ENCODE assay signal across 39 cellular contexts in genomic region chr7:41152179-41152678, GRCh38.
"Had no signal": no experiment of that assay in that cellular context is flagged by ENCODE, and none has a peak within 500 bp of the region (broad histone marks: within the 10 kb centered on the region; RNA-seq: fewer than 3 reads in every experiment).

No MANE protein-coding gene starts in this region.

- H3K4me1 ChIP-seq: adrenal gland, ascending aorta, body of pancreas, breast epithelium had no signal

- H3K4me3 ChIP-seq: adrenal gland, ascending aorta, body of pancreas, breast epithelium, cardiac muscle cell had no signal

- H3K4me3 Mint-ChIP-seq: activated naive CD4-positive, alpha-beta T cell treated with anti-CD3 and anti-CD28 coated beads for 36 hours; activated naive CD4-positive, alpha-beta T cell treated with anti-CD3 and anti-CD28 coated beads, Interleukin-2, amount 10 ng/mL, durations not matched to agents 7 days and 5 days; activated naive CD4-positive, alpha-beta T cell treated with anti-CD3 and anti-CD28 coated beads, Interleukin-2, amount 50 U/mL, for 24 hours; activated naive CD8-positive, alpha-beta T cell; activated naive CD8-positive, alpha-beta T cell treated with anti-CD3 and anti-CD28 coated beads for 36 hours; activated naive CD8-positive, alpha-beta T cell treated with anti-CD3 and anti-CD28 coated beads, Interleukin-2, amount 10 ng/mL, durations not matched to agents 7 days and 5 days; activated naive CD8-positive, alpha-beta T cell treated with anti-CD3 and anti-CD28 coated beads, Interleukin-2, amount 50 U/mL, for 24 hours; activated T-cell treated with anti-CD3 and anti-CD28 coated beads, Interleukin-2, amount 50 U/mL, for 24 hours; activated T-cell treated with anti-CD3 and anti-CD28 coated beads, Interleukin-2, amount 50 U/mL, for 4 hours; activated T-cell treated with anti-CD3 and anti-CD28 coated beads, Interleukin-2, amount 50 U/mL, for 72 hours; activated T-helper 1 cell treated with anti-CD3 and anti-CD28 coated beads, Interleukin-12 subunit alpha, Interleukin-12 subunit beta, Interleukin-2, Interleukin-4 antibody, amounts not matched to agents 30 ng/mL and 10 ng/mL and 1 ng/mL, durations not matched to agents 14 hours and 24 hours and 36 hours; activated T-helper 17 cell treated with anti-CD3 and anti-CD28 coated beads, Interleukin-2, amount 50 U/mL, for 72 hours; brain; central memory CD8-positive, alpha-beta T cell had no signal

- H3K27me3 ChIP-seq: adrenal gland, ascending aorta, body of pancreas, brain microvascular endothelial cell, breast epithelium, cardiac muscle cell had no signal

- H3K4me1 Mint-ChIP-seq: activated naive CD4-positive, alpha-beta T cell treated with anti-CD3 and anti-CD28 coated beads, Interleukin-2, amount 10 ng/mL, durations not matched to agents 7 days and 5 days; activated naive CD4-positive, alpha-beta T cell treated with anti-CD3 and anti-CD28 coated beads, Interleukin-2, amount 50 U/mL, for 24 hours; activated naive CD8-positive, alpha-beta T cell treated with anti-CD3 and anti-CD28 coated beads for 36 hours; activated naive CD8-positive, alpha-beta T cell treated with anti-CD3 and anti-CD28 coated beads, Interleukin-2, amount 10 ng/mL, durations not matched to agents 7 days and 5 days; activated naive CD8-positive, alpha-beta T cell treated with anti-CD3 and anti-CD28 coated beads, Interleukin-2, amount 50 U/mL, for 24 hours; activated T-helper 17 cell treated with anti-CD3 and anti-CD28 coated beads, Interleukin-2, amount 50 U/mL, for 72 hours; brain; central memory CD8-positive, alpha-beta T cell had no signal

- H3K36me3 ChIP-seq: adrenal gland, ascending aorta, brain microvascular endothelial cell, breast epithelium, cardiac muscle cell had no signal

- H3K9me3 ChIP-seq: adrenal gland, ascending aorta, body of pancreas, breast epithelium had no signal

- H3K9me3 Mint-ChIP-seq: activated naive CD4-positive, alpha-beta T cell treated with anti-CD3 and anti-CD28 coated beads, Interleukin-2, amount 50 U/mL, for 72 hours; activated naive CD8-positive, alpha-beta T cell treated with anti-CD3 and anti-CD28 coated beads for 36 hours; activated naive CD8-positive, alpha-beta T cell treated with anti-CD3 and anti-CD28 coated beads, Interleukin-2, amount 10 ng/mL, durations not matched to agents 7 days and 5 days; activated naive CD8-positive, alpha-beta T cell treated with anti-CD3 and anti-CD28 coated beads, Interleukin-2, amount 50 U/mL, for 24 hours; activated T-helper 1 cell treated with anti-CD3 and anti-CD28 coated beads, Interleukin-12 subunit alpha, Interleukin-12 subunit beta, Interleukin-2, Interleukin-4 antibody, amounts not matched to agents 30 ng/mL and 10 ng/mL and 1 ng/mL, durations not matched to agents 14 hours and 24 hours and 36 hours; brain had no signal

- H3K36me3 Mint-ChIP-seq: activated naive CD4-positive, alpha-beta T cell treated with anti-CD3 and anti-CD28 coated beads, Interleukin-2, amount 10 ng/mL, durations not matched to agents 7 days and 5 days; activated naive CD4-positive, alpha-beta T cell treated with anti-CD3 and anti-CD28 coated beads, Interleukin-2, amount 50 U/mL, for 24 hours; activated naive CD4-positive, alpha-beta T cell treated with anti-CD3 and anti-CD28 coated beads, Interleukin-2, amount 50 U/mL, for 72 hours; activated naive CD8-positive, alpha-beta T cell; activated naive CD8-positive, alpha-beta T cell treated with anti-CD3 and anti-CD28 coated beads for 36 hours; activated naive CD8-positive, alpha-beta T cell treated with anti-CD3 and anti-CD28 coated beads, Interleukin-2, amount 10 ng/mL, durations not matched to agents 7 days and 5 days; brain had no signal

- H3K27ac Mint-ChIP-seq: activated naive CD4-positive, alpha-beta T cell treated with anti-CD3 and anti-CD28 coated beads, Interleukin-2, amount 10 ng/mL, durations not matched to agents 7 days and 5 days; activated naive CD4-positive, alpha-beta T cell treated with anti-CD3 and anti-CD28 coated beads, Interleukin-2, amount 50 U/mL, for 24 hours; activated naive CD4-positive, alpha-beta T cell treated with anti-CD3 and anti-CD28 coated beads, Interleukin-2, amount 50 U/mL, for 72 hours; activated naive CD8-positive, alpha-beta T cell; activated naive CD8-positive, alpha-beta T cell treated with anti-CD3 and anti-CD28 coated beads for 36 hours; activated naive CD8-positive, alpha-beta T cell treated with anti-CD3 and anti-CD28 coated beads, Interleukin-2, amount 10 ng/mL, durations not matched to agents 7 days and 5 days; activated naive CD8-positive, alpha-beta T cell treated with anti-CD3 and anti-CD28 coated beads, Interleukin-2, amount 50 U/mL, for 24 hours; activated T-cell treated with anti-CD3 and anti-CD28 coated beads, Interleukin-2, amount 50 U/mL, for 24 hours; activated T-cell treated with anti-CD3 and anti-CD28 coated beads, Interleukin-2, amount 50 U/mL, for 72 hours; activated T-helper 1 cell treated with anti-CD3 and anti-CD28 coated beads, Interleukin-12 subunit alpha, Interleukin-12 subunit beta, Interleukin-2, Interleukin-4 antibody, amounts not matched to agents 30 ng/mL and 10 ng/mL and 1 ng/mL, durations not matched to agents 14 hours and 24 hours and 36 hours; activated T-helper 17 cell treated with anti-CD3 and anti-CD28 coated beads, Interleukin-2, amount 50 U/mL, for 72 hours; activated T-helper 2 cell treated with anti-CD3 and anti-CD28 coated beads, Interferon-gamma antibody, Interleukin-2, Interleukin-4, amounts not matched to agents 10 μg/mL and 5 μg/mL and 100 μg/mL, durations not matched to agents 14 hours and 24 hours and 36 hours; brain had no signal

- H3K27ac ChIP-seq: adrenal gland, ascending aorta, body of pancreas, brain microvascular endothelial cell, breast epithelium, cardiac muscle cell had no signal

- H3K27me3 Mint-ChIP-seq: activated naive CD4-positive, alpha-beta T cell treated with anti-CD3 and anti-CD28 coated beads, Interleukin-2, amount 10 ng/mL, durations not matched to agents 7 days and 5 days; activated naive CD4-positive, alpha-beta T cell treated with anti-CD3 and anti-CD28 coated beads, Interleukin-2, amount 50 U/mL, for 24 hours; activated naive CD8-positive, alpha-beta T cell treated with anti-CD3 and anti-CD28 coated beads for 36 hours; activated naive CD8-positive, alpha-beta T cell treated with anti-CD3 and anti-CD28 coated beads, Interleukin-2, amount 10 ng/mL, durations not matched to agents 7 days and 5 days; activated T-cell treated with anti-CD3 and anti-CD28 coated beads, Interleukin-2, amount 50 U/mL, for 24 hours; activated T-helper 17 cell treated with anti-CD3 and anti-CD28 coated beads, Interleukin-2, amount 50 U/mL, for 72 hours; brain; central memory CD8-positive, alpha-beta T cell had no signal

- DNase-seq: activated effector memory CD4-positive, alpha-beta T cell treated with anti-CD3 and anti-CD28 coated beads, Interleukin-2, amount 50 U/mL, for 16 hours; activated effector memory CD4-positive, alpha-beta T cell treated with Interleukin-2 at 50 U/mL for 16 hours; activated gamma-delta T cell; activated gamma-delta T cell treated with Interleukin-2 at 50 U/mL for 16 hours; activated naive CD4-positive, alpha-beta T cell; activated naive CD4-positive, alpha-beta T cell treated with anti-CD3 and anti-CD28 coated beads for 36 hours; activated naive CD4-positive, alpha-beta T cell treated with anti-CD3 and anti-CD28 coated beads, Interleukin-2, amount 10 ng/mL, durations not matched to agents 7 days and 5 days; activated naive CD4-positive, alpha-beta T cell treated with anti-CD3 and anti-CD28 coated beads, Interleukin-2, amount 50 U/mL, for 16 hours; activated naive CD4-positive, alpha-beta T cell treated with Interleukin-2 at 50 U/mL for 16 hours; activated naive CD8-positive, alpha-beta T cell treated with anti-CD3 and anti-CD28 coated beads for 36 hours; activated naive CD8-positive, alpha-beta T cell treated with anti-CD3 and anti-CD28 coated beads, Interleukin-2, amount 10 ng/mL, durations not matched to agents 7 days and 5 days; activated naive CD8-positive, alpha-beta T cell treated with anti-CD3 and anti-CD28 coated beads, Interleukin-2, amount 50 U/mL, for 24 hours; activated T-cell treated with anti-CD3 and anti-CD28 coated beads, Interleukin-2, amount 50 U/mL, for 1 hour; activated T-cell treated with anti-CD3 and anti-CD28 coated beads, Interleukin-2, amount 50 U/mL, for 24 hours; activated T-cell treated with anti-CD3 and anti-CD28 coated beads, Interleukin-2, amount 50 U/mL, for 4 hours; activated T-cell treated with anti-CD3 and anti-CD28 coated beads, Interleukin-2, amount 50 U/mL, for 48 hours; activated T-cell treated with anti-CD3 and anti-CD28 coated beads, Interleukin-2, amount 50 U/mL, for 72 hours; adrenal gland; amniotic stem cell; amygdala; anterior cingulate cortex; aorta; body of pancreas; brain microvascular endothelial cell; caudate nucleus; central memory CD4-positive, alpha-beta T cell; cerebellar nuclear complex had no signal

- FAIRE-seq: bronchial epithelial cell had no signal

- ATAC-seq: activated naive CD4-positive, alpha-beta T cell treated with anti-CD3 and anti-CD28 coated beads, Interleukin-2, amount 50 U/mL, for 72 hours; activated naive CD8-positive, alpha-beta T cell treated with anti-CD3 and anti-CD28 coated beads, Interleukin-2, amount 50 U/mL, for 24 hours; activated T-cell treated with anti-CD3 and anti-CD28 coated beads, Interleukin-2, amount 50 U/mL, for 4 hours; activated T-cell treated with anti-CD3 and anti-CD28 coated beads, Interleukin-2, amount 50 U/mL, for 72 hours; activated T-helper 17 cell treated with anti-CD3 and anti-CD28 coated beads, Interleukin-2, amount 50 U/mL, for 72 hours; body of pancreas had no signal
